8 cellular contexts compared by ENCODE assay signal in the genomic region with DNA sequence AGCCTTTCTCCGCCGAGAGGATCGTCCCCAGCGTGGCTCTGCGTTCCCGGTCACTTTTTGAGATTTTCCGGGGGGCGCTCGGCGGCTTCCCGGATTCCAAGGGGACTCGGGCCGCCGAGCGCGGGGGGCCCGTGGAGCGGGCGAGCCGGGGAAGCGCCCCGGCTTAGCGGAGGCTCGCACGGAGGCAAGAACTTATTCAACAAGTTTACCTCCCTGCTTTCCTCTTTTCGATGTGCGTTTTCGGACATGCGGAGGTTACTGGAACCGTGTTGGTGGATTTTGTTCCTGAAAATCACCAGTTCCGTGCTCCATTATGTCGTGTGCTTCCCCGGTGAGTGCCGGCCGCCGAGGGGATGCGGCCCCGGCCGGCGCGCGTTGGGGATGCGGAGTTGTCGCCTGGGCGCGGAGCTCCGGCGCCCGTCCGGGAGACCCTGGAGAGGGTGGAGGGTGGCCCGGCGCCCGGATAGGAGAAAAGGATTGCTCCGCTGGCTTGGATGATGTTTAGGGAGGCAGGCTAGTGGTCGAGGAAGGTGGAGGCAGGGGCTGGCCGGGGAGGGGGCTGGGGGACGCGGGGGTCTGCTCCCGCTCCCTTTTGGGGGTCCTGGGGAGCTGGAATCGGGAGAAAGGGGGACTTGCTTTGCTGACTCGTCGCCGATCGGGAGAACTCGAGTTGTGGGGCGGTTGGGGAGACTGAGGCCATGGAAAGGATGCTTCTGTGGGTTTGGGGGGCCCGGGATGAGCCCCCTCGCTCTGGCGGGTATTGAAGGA. TPM values are rescaled to one million over a fixed set of nuclear protein-coding genes. Genes with fewer than 3 reads are reported as not detected.
DNase-seq lines count a peak whose midpoint lies in the region; ATAC-seq and TF ChIP-seq lines count a peak whose summit lies in the region.

No MANE protein-coding gene starts in this region.

- no peak for DNase-seq in BJ (ENCODE audit: low read depth)
- peak; percentile 37 for DNase-seq in HK-2 (ENCODE audit: unreplicated experiment)
- no peak for DNase-seq in MCF 10A (ENCODE audit: unreplicated experiment)
- no peak for DNase-seq in tibial nerve (ENCODE audit: low spot score in 2 of 2)
- DNase-seq in occipital lobe (lab: John Stamatoyannopoulos, UW): no peak
- no peak for DNase-seq in activated gamma-delta T cell treated with Interleukin-2 at 50 U/mL for 16 hours

- no peak for TF ChIP-seq RAD21 in liver (IDR thresholded peaks at IDR 0.05)

- ATAC-seq in GM21423 (IDR thresholded peaks at IDR 0.05; ENCODE audit: unreplicated experiment): no peak

- H3K9me3 Mint-ChIP-seq in MCF 10A (ENCODE audit: unreplicated experiment): no peaks in the 10 kb centered on the region

- no peak for TF ChIP-seq POLR2A in tibial nerve (IDR thresholded peaks at IDR 0.05)

- H3K4me3 ChIP-seq in BJ (ENCODE audit: low read depth, low read length) (peak overlapping the region; percentile 69), liver (ENCODE audit: low read depth in 1 of 3, low read length in 3 of 3) (peak overlapping the region; percentile 70 to 93 (median 82)), tibial nerve (peak overlapping the region; percentile 56 to 63 (median 60))

- peak overlapping the region; percentile 91 for H3K4me3 Mint-ChIP-seq in MCF 10A (ENCODE audit: unreplicated experiment)

- no peaks in the 10 kb centered on the region; the same call in 1 of the 2 replicates for H3K27me3 ChIP-seq in BJ (ENCODE audit: control insufficient read depth, insufficient read depth, low read length)
- no peaks in the 10 kb centered on the region for H3K27me3 ChIP-seq in liver (ENCODE audit: control insufficient read depth in 4 of 4, insufficient read depth in 4 of 4, low read length in 3 of 4)
- H3K27me3 ChIP-seq in tibial nerve: peaks cover 0 to 25% of the 10 kb centered on the region in 2 donors

- POLR2A ChIA-PET in BJ (lab: Charles Lee): interaction anchor here (0.6 to 0.7 kb wide), 4 partner anchors 22 to 1799 kb away, joined by 4 to 15 read pairs (median 6); no protein-coding TSS in a partner anchor
- POLR2A ChIA-PET in MCF 10A (lab: Yijun Ruan, JAX): interaction anchor here (0.6 to 6.1 kb wide), 20 partner anchors 10 to 1700 kb away, joined by 3 to 76 read pairs (median 4); no protein-coding TSS in a partner anchor

- H3K9ac ChIP-seq in liver (ENCODE audit: low read depth in 1 of 2, low read length in 2 of 2): peak overlapping the region; percentile 63 to 76

- H3K9me3 ChIP-seq in liver (ENCODE audit: control insufficient read depth in 4 of 4, low read length in 3 of 4): no peaks in the 10 kb centered on the region
- H3K9me3 ChIP-seq in tibial nerve: peaks cover 0 to 17% (median 0%) of the 10 kb centered on the region in 4 donors

- no peak for TF ChIP-seq CTCF in BJ (IDR thresholded peaks at IDR 0.05; ENCODE audit: insufficient read depth, low read depth, low read length)
- no peak for TF ChIP-seq CTCF in MCF 10A (IDR thresholded peaks at IDR 0.05; ENCODE audit: unreplicated experiment)
- TF ChIP-seq CTCF in liver (IDR thresholded peaks at IDR 0.05; ENCODE audit: low read depth, low read length, missing input control): no peak
- no peak for TF ChIP-seq CTCF in tibial nerve (IDR thresholded peaks at IDR 0.05)

- no peaks in the 10 kb centered on the region for H3K27me3 Mint-ChIP-seq in MCF 10A (ENCODE audit: insufficient read depth, unreplicated experiment)

- CTCF ChIA-PET in BJ (lab: Yijun Ruan, JAX) (interaction anchor here (1.2 to 3.1 kb wide), 2 partner anchors 15 to 625 kb away, joined by 3 to 12 read pairs; no protein-coding TSS in a partner anchor), MCF 10A (lab: Yijun Ruan, JAX) (interaction anchor here (0.7 kb wide), 1 partner anchor 182 kb away, joined by 3 read pairs; no protein-coding TSS in a partner anchor)

- H3K36me3 ChIP-seq in BJ (ENCODE audit: control insufficient read depth, insufficient read depth, low read length) (no peaks in the 10 kb centered on the region), liver (ENCODE audit: control insufficient read depth in 4 of 4, insufficient read depth in 3 of 4, low read depth in 1 of 4, low read length in 3 of 4) (no peaks in the 10 kb centered on the region), tibial nerve (no peaks in the 10 kb centered on the region)

- H3K36me3 Mint-ChIP-seq in MCF 10A (ENCODE audit: insufficient read depth, unreplicated experiment): peaks cover 5% of the 10 kb centered on the region

- BruUV-seq in MCF 10A (replicated peaks; lab: Mats Ljungman, UMichigan): no TSS peak

- H3K27ac Mint-ChIP-seq in MCF 10A (ENCODE audit: low read depth, unreplicated experiment): peak overlapping the region; percentile 94

- H3K27ac ChIP-seq in liver (ENCODE audit: low read depth in 1 of 2, low read length in 2 of 2) (peak overlapping the region; percentile 91 to 95), tibial nerve (peak overlapping the region; percentile 86 to 96 (median 88))

- WGBS in liver: under 1% methylated on average over 69 of the region's 69 CpGs
- 0 to 1% methylated on average over 67 to 69 of the region's 69 CpGs for WGBS in tibial nerve, 2 donors

- TF ChIP-seq EP300 in tibial nerve (IDR thresholded peaks at IDR 0.05): no peak

- intact Hi-C loops in MCF 10A (cut with micrococcal nuclease): loop anchor here (5.0 to 10.0 kb wide), 5 partner anchors 125 to 490 kb away; no protein-coding TSS in a partner anchor

- H3K4me1 ChIP-seq in liver (ENCODE audit: control insufficient read depth in 4 of 4, insufficient read depth in 4 of 4, low read length in 3 of 4): peaks cover 0 to 30% (median 19%) of the 10 kb centered on the region in 4 donors
- H3K4me1 ChIP-seq in tibial nerve: peaks cover 0 to 47% (median 0%) of the 10 kb centered on the region in 4 donors

- H3K4me1 Mint-ChIP-seq in MCF 10A (ENCODE audit: insufficient read depth, unreplicated experiment): peaks cover 24% of the 10 kb centered on the region

TF ChIP-seq in liver, 16 proteins besides CTCF, POLR2A, EP300 and RAD21 (continues in another document):
- TF ChIP-seq ATF3 (IDR thresholded peaks at IDR 0.05): no peak
- TF ChIP-seq YY1 (IDR thresholded peaks at IDR 0.05): no peak
- TF ChIP-seq EGR1 (IDR thresholded peaks at IDR 0.05; ENCODE audit: low read depth in 2 of 2): no peak
- no peak for TF ChIP-seq HNF4G (IDR thresholded peaks at IDR 0.05)
- TF ChIP-seq, protein P1, sequence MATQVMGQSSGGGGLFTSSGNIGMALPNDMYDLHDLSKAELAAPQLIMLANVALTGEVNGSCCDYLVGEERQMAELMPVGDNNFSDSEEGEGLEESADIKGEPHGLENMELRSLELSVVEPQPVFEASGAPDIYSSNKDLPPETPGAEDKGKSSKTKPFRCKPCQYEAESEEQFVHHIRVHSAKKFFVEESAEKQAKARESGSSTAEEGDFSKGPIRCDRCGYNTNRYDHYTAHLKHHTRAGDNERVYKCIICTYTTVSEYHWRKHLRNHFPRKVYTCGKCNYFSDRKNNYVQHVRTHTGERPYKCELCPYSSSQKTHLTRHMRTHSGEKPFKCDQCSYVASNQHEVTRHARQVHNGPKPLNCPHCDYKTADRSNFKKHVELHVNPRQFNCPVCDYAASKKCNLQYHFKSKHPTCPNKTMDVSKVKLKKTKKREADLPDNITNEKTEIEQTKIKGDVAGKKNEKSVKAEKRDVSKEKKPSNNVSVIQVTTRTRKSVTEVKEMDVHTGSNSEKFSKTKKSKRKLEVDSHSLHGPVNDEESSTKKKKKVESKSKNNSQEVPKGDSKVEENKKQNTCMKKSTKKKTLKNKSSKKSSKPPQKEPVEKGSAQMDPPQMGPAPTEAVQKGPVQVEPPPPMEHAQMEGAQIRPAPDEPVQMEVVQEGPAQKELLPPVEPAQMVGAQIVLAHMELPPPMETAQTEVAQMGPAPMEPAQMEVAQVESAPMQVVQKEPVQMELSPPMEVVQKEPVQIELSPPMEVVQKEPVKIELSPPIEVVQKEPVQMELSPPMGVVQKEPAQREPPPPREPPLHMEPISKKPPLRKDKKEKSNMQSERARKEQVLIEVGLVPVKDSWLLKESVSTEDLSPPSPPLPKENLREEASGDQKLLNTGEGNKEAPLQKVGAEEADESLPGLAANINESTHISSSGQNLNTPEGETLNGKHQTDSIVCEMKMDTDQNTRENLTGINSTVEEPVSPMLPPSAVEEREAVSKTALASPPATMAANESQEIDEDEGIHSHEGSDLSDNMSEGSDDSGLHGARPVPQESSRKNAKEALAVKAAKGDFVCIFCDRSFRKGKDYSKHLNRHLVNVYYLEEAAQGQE (IDR thresholded peaks at IDR 0.05): no peak
- no peak for TF ChIP-seq TAF1 (conservative IDR thresholded peaks at IDR 0.05)
- no peak for TF ChIP-seq FOXA1 (IDR thresholded peaks at IDR 0.05)
- no peak for TF ChIP-seq JUND (IDR thresholded peaks at IDR 0.05)
- no peak for TF ChIP-seq SP1 (IDR thresholded peaks at IDR 0.05)
- TF ChIP-seq NR2F2 (IDR thresholded peaks at IDR 0.05): no peak
- TF ChIP-seq, protein P2, sequence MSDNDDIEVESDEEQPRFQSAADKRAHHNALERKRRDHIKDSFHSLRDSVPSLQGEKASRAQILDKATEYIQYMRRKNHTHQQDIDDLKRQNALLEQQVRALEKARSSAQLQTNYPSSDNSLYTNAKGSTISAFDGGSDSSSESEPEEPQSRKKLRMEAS (IDR thresholded peaks at IDR 0.05): no peak
- no peak for TF ChIP-seq FOXA2 (IDR thresholded peaks at IDR 0.05)
- no peak for TF ChIP-seq HNF4A (conservative IDR thresholded peaks at IDR 0.05)
- TF ChIP-seq RXRA (IDR thresholded peaks at IDR 0.05): no peak
- no peak for TF ChIP-seq GABPA (IDR thresholded peaks at IDR 0.05 in 1 of 2, conservative IDR thresholded peaks at IDR 0.05 in 1 of 2)

RNA-seq across cellular contexts. Expression of gene PTPRG, which starts 0.9 kb away (rescaled TPM):
- polyA plus RNA-seq in BJ (2011; rRNA removed) (20.8 and 21.5 TPM in 2 replicates), liver (1 to 10 TPM; 3.6 to 5.1 TPM)
- 39.3 and 41.5 TPM in 2 replicates for polyA minus RNA-seq in BJ (2011; rRNA and poly(A)+ RNA removed)
- total RNA-seq in MCF 10A (2022) (47.9 and 54.5 TPM in 2 replicates), liver (10 to 100 TPM; 11.2 to 35.6 TPM), tibial nerve (100 to 1,000 TPM; 112 to 174 (median 121) TPM), occipital lobe (81.4 TPM)
